ENCODE assay signal across 12 cellular contexts in genomic region chrX:24167719-24168472, GRCh38. TPM values are rescaled to one million over a fixed set of nuclear protein-coding genes. Genes with fewer than 3 reads are reported as not detected.
A peak's percentile ranks its signal among the peaks of the same experiment; 100 is the strongest.
DNase-seq lines count a peak whose midpoint lies in the region; ATAC-seq and TF ChIP-seq lines count a peak whose summit lies in the region.
"Had no signal": no experiment of that assay in that cellular context is flagged by ENCODE, and none has a peak within 500 bp of the region (broad histone marks: within the 10 kb centered on the region; RNA-seq: fewer than 3 reads in every experiment).

No MANE protein-coding gene starts in this region.

- peaks cover 46% of the 10 kb centered on the region for H3K4me1 Mint-ChIP-seq in T-helper 2 cell treated with Interferon-gamma antibody and Interleukin-4, amounts not matched to agents 5 μg/mL and 100 μg/mL, for 36 hours (ENCODE audit: low read depth)
- peaks cover 56% of the 10 kb centered on the region for H3K4me1 Mint-ChIP-seq in WTC11

- ATAC-seq in HG03159 (IDR thresholded peaks at IDR 0.05; ENCODE audit: unreplicated experiment) (peak; percentile 61), WTC11 (no peak)
- ATAC-seq: esophagus mucosa had no signal

- peaks cover 24% of the 10 kb centered on the region for H3K36me3 Mint-ChIP-seq in T-helper 2 cell treated with Interferon-gamma antibody and Interleukin-4, amounts not matched to agents 5 μg/mL and 100 μg/mL, for 36 hours (ENCODE audit: low read depth)
- peaks cover 3% of the 10 kb centered on the region; the same call in 1 of the 2 replicates for H3K36me3 Mint-ChIP-seq in WTC11

- peak overlapping the region; percentile 14 for H3K4me2 ChIP-seq in osteoblast (ENCODE audit: insufficient read depth, low read length)

- H3K4me3 ChIP-seq in osteoblast (ENCODE audit: insufficient read depth, low read length), result no peak overlapping the region

- H3K79me2 ChIP-seq in osteoblast (ENCODE audit: insufficient read depth, low read length), result peaks cover 97% of the 10 kb centered on the region

- H3K9me3 ChIP-seq in osteoblast (ENCODE audit: low read depth, low read length), result no peaks in the 10 kb centered on the region

- POLR2A ChIA-PET in WTC11 (lab: Charles Lee), result interaction anchor here (0.8 to 1.6 kb wide), 2 partner anchors 18 to 114 kb away, joined by 4 to 6 read pairs; partner anchors contain the start of genes EIF2S3 and ZFX

- TF ChIP-seq CTCF in WTC11 (IDR thresholded peaks at IDR 0.05), result no peak
- no peak for TF ChIP-seq CTCF in osteoblast (IDR thresholded peaks at IDR 0.05; ENCODE audit: extremely low read depth, low read depth, low read length)

- H2AFZ ChIP-seq in osteoblast (ENCODE audit: low read length), result no peak overlapping the region
- H2AFZ ChIP-seq: parathyroid adenoma had no signal

- peak overlapping the region; percentile 30 for H3K4me3 Mint-ChIP-seq in T-helper 2 cell treated with Interferon-gamma antibody and Interleukin-4, amounts not matched to agents 5 μg/mL and 100 μg/mL, for 36 hours
- H3K4me3 Mint-ChIP-seq in WTC11, result no peak overlapping the region

- H3K27me3 ChIP-seq in osteoblast (ENCODE audit: insufficient read depth, low read length), result no peaks in the 10 kb centered on the region

- no peaks in the 10 kb centered on the region for H3K27me3 Mint-ChIP-seq in T-helper 2 cell treated with Interferon-gamma antibody and Interleukin-4, amounts not matched to agents 5 μg/mL and 100 μg/mL, for 36 hours (ENCODE audit: low read depth)
- H3K27me3 Mint-ChIP-seq in WTC11 (ENCODE audit: low read depth), result no peaks in the 10 kb centered on the region

- H3K27ac Mint-ChIP-seq in T-helper 2 cell treated with Interferon-gamma antibody and Interleukin-4, amounts not matched to agents 5 μg/mL and 100 μg/mL, for 36 hours, result peak overlapping the region; percentile 60
- H3K27ac Mint-ChIP-seq in WTC11, result peak overlapping the region; percentile 80

- CTCF ChIA-PET in WTC11 (lab: Charles Lee), result no interaction called here

- peaks cover 40% of the 10 kb centered on the region for H3K4me1 ChIP-seq in osteoblast (ENCODE audit: insufficient read depth, low read length)

- no peak overlapping the region for H3K27ac ChIP-seq in osteoblast (ENCODE audit: low read depth, low read length)
- H3K27ac ChIP-seq: parathyroid adenoma had no signal

- no peaks in the 10 kb centered on the region for H3K9me3 Mint-ChIP-seq in T-helper 2 cell treated with Interferon-gamma antibody and Interleukin-4, amounts not matched to agents 5 μg/mL and 100 μg/mL, for 36 hours
- no peaks in the 10 kb centered on the region for H3K9me3 Mint-ChIP-seq in WTC11

- no peak for DNase-seq in T-helper 2 cell treated with Interferon-gamma antibody and Interleukin-4, amounts not matched to agents 5 μg/mL and 100 μg/mL, for 36 hours (ENCODE audit: low spot score)
- DNase-seq in T-helper 2 cell, result no peak
- DNase-seq in WTC11 (ENCODE audit: low spot score), result no peak
- DNase-seq in osteoblast (ENCODE audit: insufficient read length, low spot score, missing footprints), result no peak
- DNase-seq in T1000 (lab: John Stamatoyannopoulos, UW), result no peak
- no peak for DNase-seq in NCI-H82 (lab: John Stamatoyannopoulos, UW)
- no peak for DNase-seq in GOT3 (lab: John Stamatoyannopoulos, UW)
- DNase-seq: islet precursor cell, NCI-H1092 had no signal

- H4K20me1 ChIP-seq in osteoblast (ENCODE audit: insufficient read depth, low read length), result peaks cover 93% of the 10 kb centered on the region

- H3K36me3 ChIP-seq in osteoblast (ENCODE audit: insufficient read depth, low read length), result peaks cover 10% of the 10 kb centered on the region

TF ChIP-seq in WTC11, 78 proteins besides CTCF, POLR2A, EP300 and RAD21:
- TF ChIP-seq TCF7 (CRISPR knock-in tag; IDR thresholded peaks at IDR 0.05; ENCODE audit: low read depth) (no peak), KAT7 (CRISPR knock-in tag; IDR thresholded peaks at IDR 0.05; ENCODE audit: borderline replicate concordance) (no peak), OVOL2 (CRISPR knock-in tag; IDR thresholded peaks at IDR 0.05; ENCODE audit: borderline replicate concordance) (no peak), TEAD1 (CRISPR knock-in tag; IDR thresholded peaks at IDR 0.05) (no peak), ZNF317 (CRISPR knock-in tag; IDR thresholded peaks at IDR 0.05; ENCODE audit: borderline replicate concordance, low read depth) (no peak), SOX15 (CRISPR knock-in tag; IDR thresholded peaks at IDR 0.05) (no peak), AR (CRISPR knock-in tag; IDR thresholded peaks at IDR 0.05) (no peak), RORB (CRISPR knock-in tag; IDR thresholded peaks at IDR 0.05) (no peak), ZNF532 (CRISPR knock-in tag; IDR thresholded peaks at IDR 0.05; ENCODE audit: borderline replicate concordance) (no peak), JAZF1 (CRISPR knock-in tag; IDR thresholded peaks at IDR 0.05) (no peak), IRF2 (CRISPR knock-in tag; IDR thresholded peaks at IDR 0.05; ENCODE audit: borderline replicate concordance, low read depth) (no peak), ZBTB43 (CRISPR knock-in tag; IDR thresholded peaks at IDR 0.05) (no peak)

RNA-seq across cellular contexts. Expression of gene ZFX, which starts 18.4 kb away (rescaled TPM):
- total RNA-seq in WTC11 (2021), result 19.3 to 24.3 TPM (median 23.4 TPM) in 3 replicates
- total RNA-seq in osteoblast, result 50.7 and 74.6 TPM in 2 replicates
